Comparison of ENCODE assay signal across 8 cellular contexts in the genomic region with DNA sequence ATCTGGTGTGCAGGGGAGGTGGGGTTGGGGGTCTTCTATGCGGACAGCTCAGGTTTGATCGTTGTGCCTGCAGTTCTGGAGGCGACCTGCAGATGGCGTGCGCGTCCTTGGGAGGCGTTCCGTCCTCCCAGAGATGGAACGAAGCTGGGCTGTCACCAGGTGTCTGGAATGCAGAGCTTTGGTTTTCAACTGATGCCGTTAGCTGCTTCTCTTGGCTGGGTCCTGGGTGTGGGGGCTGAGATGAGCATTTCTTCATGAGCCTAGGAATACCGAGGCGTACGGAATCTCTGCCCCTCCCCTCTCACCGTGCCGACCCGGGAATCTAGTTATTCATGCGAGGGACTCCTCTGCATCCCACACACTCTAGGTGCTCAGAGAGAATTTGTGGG.
DNase-seq lines count a peak whose midpoint lies in the region; ATAC-seq and TF ChIP-seq lines count a peak whose summit lies in the region.

No MANE protein-coding gene starts in this region.

- no peak overlapping the region for H3K27ac Mint-ChIP-seq in activated CD4-positive, alpha-beta memory T cell treated with anti-CD3 and anti-CD28 coated beads for 36 hours

- peaks cover 4% of the 10 kb centered on the region for H3K4me1 Mint-ChIP-seq in activated CD4-positive, alpha-beta memory T cell treated with anti-CD3 and anti-CD28 coated beads for 36 hours (ENCODE audit: low read depth)

- H3K27me3 ChIP-seq in lung (ENCODE audit: control insufficient read depth, insufficient read depth): no peaks in the 10 kb centered on the region

- no peak overlapping the region for H3K4me3 ChIP-seq in GM12875 (ENCODE audit: low read depth, low read length)
- H3K4me3 ChIP-seq in lung: no peak overlapping the region

- 7 to 13% methylated on average over 17 of the region's 17 CpGs for WGBS in lung, 2 donors

- no peak for ATAC-seq in lung (ENCODE audit: insufficient read depth, low FRiP score)
- ATAC-seq in GM21619 (IDR thresholded peaks at IDR 0.05; ENCODE audit: unreplicated experiment): no peak

- no peaks in the 10 kb centered on the region for H3K36me3 ChIP-seq in lung (ENCODE audit: control insufficient read depth in 2 of 2, insufficient read depth in 2 of 2, low read length in 2 of 2)

- no peaks in the 10 kb centered on the region for H3K9me3 Mint-ChIP-seq in activated CD4-positive, alpha-beta memory T cell treated with anti-CD3 and anti-CD28 coated beads for 36 hours

- H3K27ac ChIP-seq in 22Rv1 (no peak overlapping the region), lung (ENCODE audit: low read depth in 1 of 2, low read length in 1 of 2) (no peak overlapping the region)

- no peaks in the 10 kb centered on the region for H3K9me3 ChIP-seq in lung (ENCODE audit: control insufficient read depth in 2 of 2, insufficient read depth in 1 of 2, low read length in 1 of 2)

- POLR2A ChIA-PET in activated CD4-positive, alpha-beta memory T cell treated with anti-CD3 and anti-CD28 coated beads for 36 hours (lab: Charles Lee): interaction anchor here (1.0 kb wide), 1 partner anchor 49 kb away, joined by 3 read pairs; no protein-coding TSS in a partner anchor

- H3K4me1 ChIP-seq in lung (ENCODE audit: control insufficient read depth in 2 of 2, insufficient read depth in 2 of 2, low read length in 2 of 2): no peaks in the 10 kb centered on the region

- TF ChIP-seq CTCF in 22Rv1 (IDR thresholded peaks at IDR 0.05) (peak; percentile 97), GM12875 (IDR thresholded peaks at IDR 0.05; ENCODE audit: borderline replicate concordance, insufficient read depth, low read depth, low read length) (peak; percentile 98), lung (IDR thresholded peaks at IDR 0.05; ENCODE audit: control extremely low read depth, extremely low read depth) (peak; percentile 80)

- DNase-seq in NCI-H345 treated with DMSO at 0.1 percent for 48 hours (lab: John Stamatoyannopoulos, UW; ENCODE audit: unreplicated experiment) (peak; percentile 23), ecto neural progenitor cell (ENCODE audit: low spot score) (peak; percentile 90), lung (ENCODE audit: low spot score) (peak; percentile 62)
- DNase-seq in activated CD4-positive, alpha-beta memory T cell treated with anti-CD3 and anti-CD28 coated beads for 36 hours: peak; percentile 80
- DNase-seq in stimulated activated CD8-positive, alpha-beta memory T cell treated with anti-CD3 and anti-CD28 coated beads, Interleukin-12 subunit alpha, Interleukin-12 subunit beta, amount 100 ng/mL, for 24 hours (ENCODE audit: extremely low read depth): peak; percentile 21

- H3K27me3 Mint-ChIP-seq in activated CD4-positive, alpha-beta memory T cell treated with anti-CD3 and anti-CD28 coated beads for 36 hours: no peaks in the 10 kb centered on the region

- no peak overlapping the region for H3K4me3 Mint-ChIP-seq in activated CD4-positive, alpha-beta memory T cell treated with anti-CD3 and anti-CD28 coated beads for 36 hours

- intact Hi-C loops in activated CD4-positive, alpha-beta memory T cell treated with anti-CD3 and anti-CD28 coated beads for 36 hours (cut with micrococcal nuclease): loop anchor here (1.0 to 10.0 kb wide), 4 partner anchors 53 to 381 kb away; no protein-coding TSS in a partner anchor

- no peaks in the 10 kb centered on the region for H3K36me3 Mint-ChIP-seq in activated CD4-positive, alpha-beta memory T cell treated with anti-CD3 and anti-CD28 coated beads for 36 hours

- CTCF ChIA-PET in activated CD4-positive, alpha-beta memory T cell treated with anti-CD3 and anti-CD28 coated beads for 36 hours (lab: Charles Lee): interaction anchor here (0.6 to 5.7 kb wide), 91 partner anchors 8 to 668 kb away, joined by 3 to 142 read pairs (median 4); a partner anchor contains a TSS

Comparison
In these comparisons a context has a peak if more than half of its experiments do, and no peak if none do; other contexts are left out.
1. DNase-seq: peak in every context shown above with its lines; median percentile 90 in ecto neural progenitor cell; 80 in activated CD4-positive, alpha-beta memory T cell treated with anti-CD3 and anti-CD28 coated beads for 36 hours; 62 in lung; 23 in NCI-H345 treated with DMSO at 0.1 percent for 48 hours; 21 in stimulated activated CD8-positive, alpha-beta memory T cell treated with anti-CD3 and anti-CD28 coated beads, Interleukin-12 subunit alpha, Interleukin-12 subunit beta, amount 100 ng/mL, for 24 hours.